In the genomic region with DNA sequence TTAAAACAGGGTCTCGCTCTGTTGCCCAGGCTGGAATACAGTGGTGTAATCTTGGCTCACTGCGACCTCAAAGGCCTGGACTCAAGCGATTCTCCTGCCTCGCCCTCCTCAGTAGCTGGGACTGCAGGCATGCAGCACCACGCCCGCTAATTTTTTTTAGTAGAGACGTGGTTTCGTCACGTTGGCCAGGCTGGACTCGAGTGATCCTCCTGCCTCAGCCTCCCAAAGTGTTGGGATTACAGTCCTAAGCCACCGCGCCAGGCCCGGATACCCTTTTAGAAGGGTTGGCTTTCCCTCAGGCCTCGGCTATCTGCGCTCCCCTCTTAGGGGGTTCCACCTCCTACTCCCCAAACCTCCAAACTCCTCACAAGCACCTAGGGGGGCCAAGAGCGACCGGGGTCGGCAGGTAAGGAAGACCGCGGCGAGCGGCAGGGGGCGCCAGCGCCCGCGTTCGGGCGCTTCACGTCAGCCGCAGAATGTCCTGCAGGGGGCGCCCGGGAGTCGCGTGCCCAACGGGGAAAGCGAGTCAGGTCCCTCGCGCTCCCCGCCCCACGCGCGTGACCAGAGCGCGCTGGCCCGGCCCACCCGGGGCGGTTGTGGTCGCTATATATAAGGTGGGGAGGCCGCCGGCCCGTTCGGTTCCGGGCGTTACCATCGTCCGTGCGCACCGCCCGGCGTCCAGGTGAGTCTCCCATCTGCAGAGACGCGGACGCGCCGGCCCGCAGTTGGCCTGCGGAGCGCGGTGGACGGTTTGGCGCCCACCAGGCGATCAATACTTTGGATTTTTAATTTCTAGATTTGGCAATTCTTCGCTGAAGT, we compare ENCODE assay signal across 8 cellular contexts. TPM values are rescaled to one million over a fixed set of nuclear protein-coding genes. Genes with fewer than 3 reads are reported as not detected.
A peak's percentile ranks its signal among the peaks of the same experiment; 100 is the strongest.
DNase-seq lines count a peak whose midpoint lies in the region; ATAC-seq lines count a peak whose summit lies in the region.

No MANE protein-coding gene starts in this region.

- intact Hi-C loops in sciatic nerve (cut with DNase I) = no loop called here

- peak; percentile 27 for DNase-seq in NCI-H146 (lab: John Stamatoyannopoulos, UW)
- no peak for DNase-seq in NCI-H146 treated with DMSO at 0.1 percent for 48 hours (lab: John Stamatoyannopoulos, UW; ENCODE audit: unreplicated experiment)
- DNase-seq in T follicular helper cell (ENCODE audit: low read depth) = peak; percentile 77
- DNase-seq in amniotic epithelial cell (ENCODE audit: low read depth) = peak; percentile 24
- peak; percentile 62 for DNase-seq in hepatic stellate cell (ENCODE audit: low spot score)
- DNase-seq in sciatic nerve (ENCODE audit: low spot score) = peak; percentile 87
- DNase-seq in SIG-M5 treated with dmso at 0.1 percent for 504 hours (lab: John Stamatoyannopoulos, UW; ENCODE audit: unreplicated experiment) = no peak

- peak; percentile 90 for ATAC-seq in HG03432 (IDR thresholded peaks at IDR 0.05; ENCODE audit: unreplicated experiment)
- peak; percentile 84 for ATAC-seq in sciatic nerve

RNA-seq across cellular contexts. Expression of a gene that starts 51.8 kb away (rescaled TPM):
- total RNA-seq in sciatic nerve = 288 TPM

Comparison
In these comparisons a context has a peak if more than half of its experiments do, and no peak if none do; other contexts are left out.
1. DNase-seq: peak in NCI-H146 (single experiment), T follicular helper cell (single experiment), amniotic epithelial cell (single experiment), hepatic stellate cell (single experiment) and sciatic nerve (single experiment); none in NCI-H146 treated with DMSO at 0.1 percent for 48 hours (single experiment) and SIG-M5 treated with dmso at 0.1 percent for 504 hours (single experiment).